26 cellular contexts compared by ENCODE assay signal in the genomic region with DNA sequence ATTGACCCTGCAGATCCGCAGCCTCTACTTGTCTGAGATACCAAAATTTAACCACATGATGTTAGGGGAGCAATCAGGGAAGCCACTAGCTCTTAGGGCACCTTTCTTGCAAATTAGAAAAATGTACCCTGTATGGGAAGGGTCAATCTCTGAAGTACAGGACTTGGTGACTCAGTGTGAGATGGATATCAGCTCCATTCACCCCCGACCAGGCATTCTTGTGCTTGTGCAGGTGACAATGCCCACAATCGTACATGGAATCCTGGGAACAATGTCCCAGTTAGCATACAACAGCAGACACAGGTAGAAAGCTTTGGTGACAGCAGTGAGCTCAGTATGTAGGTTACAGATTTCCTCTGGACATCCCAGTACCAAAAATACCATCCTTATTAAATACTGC.
"Had no signal": no experiment of that assay in that cellular context is flagged by ENCODE, and none has a peak within 500 bp of the region (broad histone marks: within the 10 kb centered on the region; RNA-seq: fewer than 3 reads in every experiment).

No MANE protein-coding gene starts in this region.

- H3K27ac ChIP-seq: brain microvascular endothelial cell, dorsolateral prefrontal cortex, epithelial cell of prostate, right atrium auricular region, tibial artery had no signal

- H3K4me3 Mint-ChIP-seq: activated B cell treated with CpG ODN at 0.5 μM for 24 hours; activated CD4-positive, alpha-beta T cell treated with anti-CD3 and anti-CD28 coated beads for 36 hours; activated naive CD4-positive, alpha-beta T cell treated with anti-CD3 and anti-CD28 coated beads for 36 hours; activated T-cell treated with anti-CD3 and anti-CD28 coated beads, Interleukin-2, amount 50 U/mL, for 24 hours; endodermal cell; natural killer cell; stimulated activated naive CD8-positive, alpha-beta T cell treated with anti-CD3 and anti-CD28 coated beads, Interleukin-15, amount 100 ng/mL, for 72 hours; T-helper 1 cell treated with Interleukin-12 subunit alpha and Interleukin-12 subunit beta and Interleukin-4 antibody, amounts not matched to agents 30 μg/mL and 1 μg/mL, for 36 hours had no signal

- H3K27me3 Mint-ChIP-seq: activated B cell treated with CpG ODN at 0.5 μM for 24 hours; activated CD4-positive, alpha-beta T cell treated with anti-CD3 and anti-CD28 coated beads for 36 hours; activated T-cell treated with anti-CD3 and anti-CD28 coated beads, Interleukin-2, amount 50 U/mL, for 24 hours; progenitor cell of endocrine pancreas; stimulated activated naive CD8-positive, alpha-beta T cell treated with anti-CD3 and anti-CD28 coated beads, Interleukin-15, amount 100 ng/mL, for 72 hours had no signal

- H3K4me3 ChIP-seq: dorsolateral prefrontal cortex, lung, right atrium auricular region, tibial artery had no signal

- FAIRE-seq: colon, keratinocyte had no signal

- H3K27ac Mint-ChIP-seq: activated B cell treated with CpG ODN at 0.5 μM for 24 hours; activated CD4-positive, alpha-beta T cell treated with anti-CD3 and anti-CD28 coated beads for 36 hours; activated naive CD4-positive, alpha-beta T cell treated with anti-CD3 and anti-CD28 coated beads for 36 hours; activated T-cell treated with anti-CD3 and anti-CD28 coated beads, Interleukin-2, amount 50 U/mL, for 24 hours; activated T-helper 2 cell treated with anti-CD3 and anti-CD28 coated beads, Interferon-gamma antibody, Interleukin-2, Interleukin-4, amounts not matched to agents 10 μg/mL and 5 μg/mL and 100 μg/mL, durations not matched to agents 14 hours and 24 hours and 36 hours; endodermal cell; progenitor cell of endocrine pancreas; stimulated activated naive CD8-positive, alpha-beta T cell treated with anti-CD3 and anti-CD28 coated beads, Interleukin-15, amount 100 ng/mL, for 72 hours; T-helper 1 cell treated with Interleukin-12 subunit alpha and Interleukin-12 subunit beta and Interleukin-4 antibody, amounts not matched to agents 30 μg/mL and 1 μg/mL, for 36 hours had no signal

- H3K9me3 Mint-ChIP-seq: activated B cell treated with CpG ODN at 0.5 μM for 24 hours; activated naive CD4-positive, alpha-beta T cell treated with anti-CD3 and anti-CD28 coated beads for 36 hours; activated T-cell treated with anti-CD3 and anti-CD28 coated beads, Interleukin-2, amount 50 U/mL, for 24 hours; activated T-helper 2 cell treated with anti-CD3 and anti-CD28 coated beads, Interferon-gamma antibody, Interleukin-2, Interleukin-4, amounts not matched to agents 10 μg/mL and 5 μg/mL and 100 μg/mL, durations not matched to agents 14 hours and 24 hours and 36 hours; endodermal cell; natural killer cell; stimulated activated naive CD8-positive, alpha-beta T cell treated with anti-CD3 and anti-CD28 coated beads, Interleukin-15, amount 100 ng/mL, for 72 hours; T-helper 1 cell treated with Interleukin-12 subunit alpha and Interleukin-12 subunit beta and Interleukin-4 antibody, amounts not matched to agents 30 μg/mL and 1 μg/mL, for 36 hours had no signal

- DNase-seq: activated B cell treated with CpG ODN at 0.5 μM for 24 hours; activated CD4-positive, alpha-beta T cell treated with anti-CD3 and anti-CD28 coated beads for 36 hours; activated CD4-positive, alpha-beta T cell treated with anti-CD3 and anti-CD28 coated beads, Interleukin-2, amount 50 U/mL, for 4 hours; activated CD8-positive, alpha-beta memory T cell treated with anti-CD3 and anti-CD28 coated beads for 24 hours; activated CD8-positive, alpha-beta memory T cell treated with anti-CD3 and anti-CD28 coated beads, Interleukin-2, amount 50 U/mL, for 4 hours; activated naive CD4-positive, alpha-beta T cell treated with anti-CD3 and anti-CD28 coated beads for 36 hours; activated T-cell treated with anti-CD3 and anti-CD28 coated beads, Interleukin-2, amount 50 U/mL, for 24 hours; aorta; brain microvascular endothelial cell; central memory CD4-positive, alpha-beta T cell; dorsolateral prefrontal cortex; endodermal cell; natural killer cell; stimulated activated CD4-positive, alpha-beta T cell treated with anti-CD3 and anti-CD28 coated beads, Interleukin-12 subunit alpha, Interleukin-12 subunit beta, amount 100 ng/mL, for 4 hours; stimulated activated CD4-positive, alpha-beta T cell treated with anti-CD3 and anti-CD28 coated beads, Interleukin-4, amount 100 ng/mL, for 4 hours; stimulated activated naive CD8-positive, alpha-beta T cell treated with anti-CD3 and anti-CD28 coated beads, Interleukin-15, amount 100 ng/mL, for 72 hours; tibial artery had no signal

- H3K27me3 ChIP-seq: brain microvascular endothelial cell, dorsolateral prefrontal cortex, right atrium auricular region, tibial artery had no signal

- H3K36me3 ChIP-seq: brain microvascular endothelial cell, right atrium auricular region, tibial artery had no signal

- ATAC-seq: activated CD4-positive, alpha-beta T cell treated with anti-CD3 and anti-CD28 coated beads for 36 hours; left lobe of liver; natural killer cell; stimulated activated naive CD8-positive, alpha-beta T cell treated with anti-CD3 and anti-CD28 coated beads, Interleukin-15, amount 100 ng/mL, for 72 hours had no signal

- H3K36me3 Mint-ChIP-seq: natural killer cell had no signal

- H3K9me3 ChIP-seq: right atrium auricular region, tibial artery had no signal
